Comparison of ENCODE assay signal across 9 cellular contexts in the genomic region with DNA sequence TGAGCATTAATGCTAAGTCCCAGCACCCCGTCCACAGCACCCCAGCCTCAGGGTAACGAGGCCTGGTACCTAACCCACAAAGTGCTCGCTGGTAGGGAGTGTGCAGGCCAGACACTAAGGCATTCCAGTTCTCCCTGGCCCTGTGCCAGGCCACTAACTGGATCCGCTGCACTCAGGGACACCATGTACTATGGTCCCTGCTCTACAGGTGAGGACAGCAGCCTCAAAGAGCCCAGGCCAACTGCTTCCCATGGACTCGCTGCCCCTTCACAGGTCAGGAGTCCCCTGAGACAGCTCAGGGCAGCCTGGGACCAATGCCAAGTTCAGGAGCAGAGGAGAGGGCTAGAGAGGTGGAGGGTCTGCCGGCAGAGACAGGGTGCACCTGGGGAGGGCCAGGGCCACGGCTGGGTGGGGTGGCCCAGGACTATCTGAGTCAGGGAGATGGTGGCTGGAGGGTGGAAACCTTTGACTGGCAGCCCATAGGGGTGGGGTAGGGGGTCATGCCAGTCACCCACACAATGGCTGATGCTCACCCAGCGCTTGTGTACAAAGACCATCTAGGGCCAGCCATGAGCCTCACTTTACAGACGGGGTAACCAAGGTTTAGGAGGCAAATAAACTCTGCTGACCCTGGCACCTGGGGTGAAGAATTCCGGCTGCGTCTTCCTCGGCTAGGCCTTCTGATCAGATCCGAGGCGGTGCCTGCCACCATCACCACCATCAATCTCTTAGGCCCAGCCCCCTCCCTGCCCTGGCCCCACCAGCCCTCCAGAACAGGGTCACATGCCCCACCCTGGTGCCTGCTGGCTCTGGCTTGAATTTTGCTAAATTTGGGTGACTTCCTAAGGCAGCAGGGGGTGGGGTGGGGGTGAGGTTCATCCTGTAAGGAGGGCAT. TPM values are rescaled to one million over a fixed set of nuclear protein-coding genes. Genes with fewer than 3 reads are reported as not detected.
DNase-seq lines count a peak whose midpoint lies in the region; ATAC-seq and TF ChIP-seq lines count a peak whose summit lies in the region.
"Had no signal": no experiment of that assay in that cellular context is flagged by ENCODE, and none has a peak within 500 bp of the region (broad histone marks: within the 10 kb centered on the region; RNA-seq: fewer than 3 reads in every experiment).

No MANE protein-coding gene starts in this region.

- ATAC-seq in HG02798 (IDR thresholded peaks at IDR 0.05; ENCODE audit: poor library complexity, unreplicated experiment), result no peak
- ATAC-seq in HG03520 (IDR thresholded peaks at IDR 0.05; ENCODE audit: unreplicated experiment), result no peak
- ATAC-seq in GM21381 (IDR thresholded peaks at IDR 0.05; ENCODE audit: unreplicated experiment), result no peak

- TF ChIP-seq CTCF in coronary artery (IDR thresholded peaks at IDR 0.05) (no peak), liver (IDR thresholded peaks at IDR 0.05; ENCODE audit: low read depth, low read length, missing input control) (no peak), spleen (IDR thresholded peaks at IDR 0.05 in 8 of 11, conservative IDR thresholded peaks at IDR 0.05 in 3 of 11) (no peak)

- no peaks in the 10 kb centered on the region for H3K9me3 ChIP-seq in HUES6 (ENCODE audit: control insufficient read depth, insufficient read depth, low read depth, low read length)
- H3K9me3 ChIP-seq in liver (ENCODE audit: control insufficient read depth in 4 of 4, low read length in 3 of 4), result no peaks in the 10 kb centered on the region
- H3K9me3 ChIP-seq in spleen, result no peaks in the 10 kb centered on the region

- H3K27me3 ChIP-seq in HUES6 (ENCODE audit: control insufficient read depth, insufficient read depth, low read length) (peaks cover 20% of the 10 kb centered on the region; the same call in 1 of the 2 replicates), liver (ENCODE audit: control insufficient read depth in 4 of 4, insufficient read depth in 4 of 4, low read length in 3 of 4) (peaks cover 0 to 2% (median 0%) of the 10 kb centered on the region in 4 donors), spleen (replicated peaks in 1 of 7) (peaks cover 0 to 15% (median 3%) of the 10 kb centered on the region in 7 donors)

- H3K36me3 ChIP-seq in HUES6 (ENCODE audit: control insufficient read depth, insufficient read depth, low read length) (no peaks in the 10 kb centered on the region), liver (ENCODE audit: control insufficient read depth in 4 of 4, insufficient read depth in 3 of 4, low read depth in 1 of 4, low read length in 3 of 4) (no peaks in the 10 kb centered on the region), spleen (no peaks in the 10 kb centered on the region)

- WGBS in liver, result 64% methylated on average over 14 of the region's 14 CpGs
- 53 to 77% (median 58%) methylated on average over 9 to 14 of the region's 14 CpGs for WGBS in spleen, 5 donors

- no peak for DNase-seq in coronary artery (ENCODE audit: low spot score)
- DNase-seq in spleen, result peak; percentile 69
- no peak for DNase-seq in Kasumi-1 (lab: John Stamatoyannopoulos, UW)

- TF ChIP-seq POLR2A in spleen (IDR thresholded peaks at IDR 0.05), result no peak

- intact Hi-C loops in spleen (cut with DNase I; ENCODE audit: low total_unique reads), result no loop called here

- H3K4me3 ChIP-seq in HUES6 (ENCODE audit: low read depth, low read length) (peak overlapping the region; percentile 66), coronary artery (peak overlapping the region; percentile 74), liver (ENCODE audit: low read depth in 1 of 3, low read length in 3 of 3) (peak overlapping the region in 1 of 3 donors; percentile 21), spleen (peak overlapping the region; percentile 19 to 65 (median 36))

- H3K4me1 ChIP-seq in HUES6 (ENCODE audit: control insufficient read depth, insufficient read depth, low read length) (peaks cover 66% of the 10 kb centered on the region), liver (ENCODE audit: control insufficient read depth in 4 of 4, insufficient read depth in 4 of 4, low read length in 3 of 4) (peaks cover 0 to 10% (median 3%) of the 10 kb centered on the region in 4 donors), spleen (peaks cover 4 to 99% (median 59%) of the 10 kb centered on the region in 6 donors)

- H3K9ac ChIP-seq in HUES6 (ENCODE audit: low read length) (no peak overlapping the region), liver (ENCODE audit: low read depth in 1 of 2, low read length in 2 of 2) (no peak overlapping the region)

- TF ChIP-seq RAD21 in liver (IDR thresholded peaks at IDR 0.05), result no peak

- H3K27ac ChIP-seq in HUES6 (ENCODE audit: low read depth, low read length) (no peak overlapping the region; the same call in 1 of the 2 replicates), coronary artery (peak overlapping the region; percentile 81 to 90), liver (ENCODE audit: low read depth in 1 of 2, low read length in 2 of 2) (peak overlapping the region; percentile 46 to 78), spleen (peak overlapping the region in 7 of 8 donors; percentile 49 to 87 (median 71))

TF ChIP-seq in liver, 16 proteins besides CTCF, POLR2A, EP300 and RAD21:
- TF ChIP-seq REST (IDR thresholded peaks at IDR 0.05) (no peak), HNF4A (conservative IDR thresholded peaks at IDR 0.05) (no peak), SP1 (IDR thresholded peaks at IDR 0.05) (no peak)

RNA-seq across cellular contexts. Expression of gene OSBPL5, which starts 5.6 kb away (rescaled TPM):
- total RNA-seq in liver (1 to 10 TPM; 5.6 to 6.2 TPM), spleen (10 to 100 TPM; 37.2 to 91.2 (median 73.3) TPM)
- polyA plus RNA-seq in liver (1 to 10 TPM in 1 of 2 donors, under 1 TPM in 1; 0.74 to 2.1 TPM), spleen (10 to 100 TPM in 2 of 3 donors, 1 to 10 TPM in 1; 5.1 to 21.6 (median 10.7) TPM)

RNA-seq across cellular contexts. Expression of gene MRGPRG, which starts 59.1 kb away (rescaled TPM):
- not detected for total RNA-seq in liver
- not detected for polyA plus RNA-seq in liver
- not detected for total RNA-seq in spleen
- polyA plus RNA-seq in spleen, result not detected
- total RNA-seq: T-helper 2 cell treated with Interferon-gamma antibody and Interleukin-4, amounts not matched to agents 100 ng/mL and 5 ng/mL, for 36 hours had no signal

Comparison
In these comparisons a context has a peak if more than half of its experiments do, and no peak if none do; other contexts are left out.
1. RNA of gene OSBPL5, which starts 5.6 kb away (total RNA-seq): 37.2 to 91.2 TPM in spleen; 5.6 to 6.2 TPM in liver; every median in the first group is over 4 times any median in the second.